Comparison of ENCODE assay signal across 11 cellular contexts in the genomic region with DNA sequence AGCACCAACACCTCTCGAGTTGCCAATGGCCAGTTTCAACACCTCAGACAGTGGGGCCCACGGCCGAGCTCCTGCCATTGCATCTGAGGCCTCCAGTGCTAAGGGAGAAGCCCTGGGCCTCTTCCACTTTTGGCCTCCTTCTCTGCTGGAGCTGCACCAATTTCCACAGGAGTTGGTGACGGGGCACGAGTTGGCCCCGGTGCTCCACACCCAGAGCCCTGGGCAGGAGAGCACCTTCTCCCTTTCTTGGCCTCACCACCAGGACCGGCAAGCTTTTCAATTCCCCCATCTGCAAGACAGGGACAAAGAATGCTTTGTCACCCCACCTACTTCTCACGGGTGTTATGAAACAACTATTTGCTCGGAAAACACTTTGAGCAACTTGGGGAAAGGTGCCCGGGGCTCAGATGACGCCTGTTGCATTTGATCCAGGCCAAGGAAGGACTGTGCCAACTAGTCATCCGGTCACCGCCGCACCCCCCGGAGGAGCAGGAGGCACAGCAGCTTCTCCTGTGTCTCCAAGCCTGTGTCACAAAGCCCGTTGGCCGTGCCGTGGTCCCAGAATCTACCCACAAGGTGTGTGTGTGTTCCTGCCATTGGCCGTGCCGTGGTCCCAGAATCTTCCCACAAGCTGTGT. TPM values are rescaled to one million over a fixed set of nuclear protein-coding genes. Genes with fewer than 3 reads are reported as not detected.
DNase-seq lines count a peak whose midpoint lies in the region; ATAC-seq and TF ChIP-seq lines count a peak whose summit lies in the region.
"Had no signal": no experiment of that assay in that cellular context is flagged by ENCODE, and none has a peak within 500 bp of the region (broad histone marks: within the 10 kb centered on the region; RNA-seq: fewer than 3 reads in every experiment).

No MANE protein-coding gene starts in this region.

- no TSS peak for BruUV-seq in PC-3 (replicated peaks; lab: Mats Ljungman, UMichigan)

- H3K9me3 ChIP-seq in BLaER1, result no peaks in the 10 kb centered on the region
- H3K9me3 ChIP-seq in PC-3 (ENCODE audit: low read length), result no peaks in the 10 kb centered on the region
- no peaks in the 10 kb centered on the region for H3K9me3 ChIP-seq in esophagus squamous epithelium
- H3K9me3 ChIP-seq in osteoblast (ENCODE audit: low read depth, low read length), result no peaks in the 10 kb centered on the region

- H3K9me2 ChIP-seq in PC-3 (replicated peaks; ENCODE audit: low read length), result no peaks in the 10 kb centered on the region

- H3K4me3 ChIP-seq in BLaER1 (no peak overlapping the region), PC-3 (ENCODE audit: low read length) (peak overlapping the region; percentile 36; the same call in 1 of the 2 replicates), esophagus squamous epithelium (no peak overlapping the region), osteoblast (ENCODE audit: insufficient read depth, low read length) (no peak overlapping the region)

- no peak for TF ChIP-seq POLR2A in esophagus squamous epithelium (IDR thresholded peaks at IDR 0.05)

- TF ChIP-seq CTCF in PC-3 (conservative IDR thresholded peaks at IDR 0.05; ENCODE audit: low read depth, low read length), result no peak
- TF ChIP-seq CTCF in esophagus squamous epithelium (IDR thresholded peaks at IDR 0.05), result peak in 4 of 6 experiments; percentile 12 to 47 (median 26)
- no peak for TF ChIP-seq CTCF in osteoblast (IDR thresholded peaks at IDR 0.05; ENCODE audit: extremely low read depth, low read depth, low read length)

- no peaks in the 10 kb centered on the region for H4K20me1 ChIP-seq in BLaER1
- H4K20me1 ChIP-seq in PC-3 (ENCODE audit: low read length), result no peaks in the 10 kb centered on the region
- no peaks in the 10 kb centered on the region for H4K20me1 ChIP-seq in osteoblast (ENCODE audit: insufficient read depth, low read length)

- H3K27ac ChIP-seq in BLaER1, result peak overlapping the region; percentile 88
- peak overlapping the region; percentile 100 for H3K27ac ChIP-seq in PC-3 (ENCODE audit: low read length)
- H3K27ac ChIP-seq in esophagus squamous epithelium, result peak overlapping the region; percentile 88 to 94 (median 92)
- H3K27ac ChIP-seq in osteoblast (ENCODE audit: low read depth, low read length), result peak overlapping the region; percentile 100

- peaks cover 66% of the 10 kb centered on the region for H3K4me1 ChIP-seq in BLaER1
- peaks cover 79% of the 10 kb centered on the region for H3K4me1 ChIP-seq in PC-3 (ENCODE audit: insufficient read depth, low read length)
- H3K4me1 ChIP-seq in esophagus squamous epithelium, result peaks cover 44 to 85% (median 51%) of the 10 kb centered on the region in 3 donors
- peaks cover 44% of the 10 kb centered on the region for H3K4me1 ChIP-seq in osteoblast (ENCODE audit: insufficient read depth, low read length)

- H3K9ac ChIP-seq in BLaER1, result peak overlapping the region; percentile 75; the same call in 1 of the 2 replicates
- peak overlapping the region; percentile 95 for H3K9ac ChIP-seq in PC-3 (ENCODE audit: low read length)

- intact Hi-C loops in PC-3 (cut with micrococcal nuclease), result loop anchor here (1.0 kb wide), 1 partner anchor 93 kb away; no protein-coding TSS in a partner anchor
- intact Hi-C loops in esophagus squamous epithelium (cut with DNase I), result loop anchor here (10.0 kb wide), 1 partner anchor 79 kb away; no protein-coding TSS in a partner anchor

- peak; percentile 95 for DNase-seq in PC-3
- no peak for DNase-seq in esophagus squamous epithelium (lab: John Stamatoyannopoulos, UW)
- no peak for DNase-seq in osteoblast (ENCODE audit: insufficient read length, low spot score, missing footprints)
- DNase-seq in NCI-H2107 (lab: John Stamatoyannopoulos, UW), result no peak
- DNase-seq in DMS79 treated with DMSO at 0.1 percent for 48 hours (lab: John Stamatoyannopoulos, UW), result no peak
- DNase-seq: activated naive CD4-positive, alpha-beta T cell treated with Interleukin-2 at 50 U/mL for 16 hours; CD4-positive, alpha-beta memory T cell; SW 1271 had no signal

- POLR2A ChIA-PET in PC-3 (lab: Charles Lee; ENCODE audit: unreplicated experiment), result interaction anchor here (0.6 to 2.0 kb wide), 9 partner anchors 18 to 470 kb away, joined by 3 to 17 read pairs (median 5); a partner anchor contains a TSS

- no peaks in the 10 kb centered on the region for H3K27me3 ChIP-seq in BLaER1
- H3K27me3 ChIP-seq in PC-3 (ENCODE audit: low read length), result no peaks in the 10 kb centered on the region
- no peaks in the 10 kb centered on the region for H3K27me3 ChIP-seq in esophagus squamous epithelium
- H3K27me3 ChIP-seq in osteoblast (ENCODE audit: insufficient read depth, low read length), result no peaks in the 10 kb centered on the region

- CTCF ChIA-PET in PC-3 (lab: Charles Lee), result interaction anchor here (0.6 kb wide), 1 partner anchor 99 kb away, joined by 3 read pairs; no protein-coding TSS in a partner anchor

- ATAC-seq in PC-3 (peak; percentile 48), HG03045 (IDR thresholded peaks at IDR 0.05; ENCODE audit: unreplicated experiment) (no peak), HG03097 (IDR thresholded peaks at IDR 0.05; ENCODE audit: low FRiP score, unreplicated experiment) (no peak)

- H2AFZ ChIP-seq in PC-3 (ENCODE audit: low read length) (no peak overlapping the region), osteoblast (ENCODE audit: low read length) (no peak overlapping the region)

- H3K4me2 ChIP-seq in BLaER1, result peak overlapping the region; percentile 83
- peak overlapping the region; percentile 77 for H3K4me2 ChIP-seq in PC-3 (ENCODE audit: low read length)
- H3K4me2 ChIP-seq in osteoblast (ENCODE audit: insufficient read depth, low read length), result no peak overlapping the region

- no peaks in the 10 kb centered on the region for H3K36me3 ChIP-seq in BLaER1
- no peaks in the 10 kb centered on the region; the same call in 1 of the 2 replicates for H3K36me3 ChIP-seq in PC-3 (ENCODE audit: low read depth, low read length)
- H3K36me3 ChIP-seq in esophagus squamous epithelium, result no peaks in the 10 kb centered on the region
- no peaks in the 10 kb centered on the region for H3K36me3 ChIP-seq in osteoblast (ENCODE audit: insufficient read depth, low read length)

- peaks cover 12% of the 10 kb centered on the region for H3F3A ChIP-seq in PC-3 (ENCODE audit: low read length, unreplicated experiment)

- 16 to 37% methylated on average over 9 to 18 of the region's 20 CpGs for WGBS in esophagus squamous epithelium, 2 donors

- H3K79me2 ChIP-seq in PC-3 (ENCODE audit: low read length), result peaks cover 4% of the 10 kb centered on the region; the same call in 1 of the 2 replicates
- no peaks in the 10 kb centered on the region for H3K79me2 ChIP-seq in osteoblast (ENCODE audit: insufficient read depth, low read length)

RNA-seq across cellular contexts. Expression of a gene that starts 55.2 kb away (rescaled TPM):
- total RNA-seq in PC-3 (2014; rRNA removed) (45.2 and 48.0 TPM in 2 replicates), esophagus squamous epithelium (100 to 1,000 TPM in 1 of 4 donors, 10 to 100 TPM in 3; 36.4 to 117 (median 84.1) TPM), osteoblast (108 and 110 TPM in 2 replicates)

Comparison
In these comparisons a context has a peak if more than half of its experiments do, and no peak if none do; other contexts are left out.
1. CTCF ChIP-seq: peak in esophagus squamous epithelium (4 of 6); none in PC-3 (single experiment) and osteoblast (single experiment).
2. Peak in every context shown above with its lines, with median percentiles within 50 percentile points of each other: H3K27ac ChIP-seq.